In the genomic region with DNA sequence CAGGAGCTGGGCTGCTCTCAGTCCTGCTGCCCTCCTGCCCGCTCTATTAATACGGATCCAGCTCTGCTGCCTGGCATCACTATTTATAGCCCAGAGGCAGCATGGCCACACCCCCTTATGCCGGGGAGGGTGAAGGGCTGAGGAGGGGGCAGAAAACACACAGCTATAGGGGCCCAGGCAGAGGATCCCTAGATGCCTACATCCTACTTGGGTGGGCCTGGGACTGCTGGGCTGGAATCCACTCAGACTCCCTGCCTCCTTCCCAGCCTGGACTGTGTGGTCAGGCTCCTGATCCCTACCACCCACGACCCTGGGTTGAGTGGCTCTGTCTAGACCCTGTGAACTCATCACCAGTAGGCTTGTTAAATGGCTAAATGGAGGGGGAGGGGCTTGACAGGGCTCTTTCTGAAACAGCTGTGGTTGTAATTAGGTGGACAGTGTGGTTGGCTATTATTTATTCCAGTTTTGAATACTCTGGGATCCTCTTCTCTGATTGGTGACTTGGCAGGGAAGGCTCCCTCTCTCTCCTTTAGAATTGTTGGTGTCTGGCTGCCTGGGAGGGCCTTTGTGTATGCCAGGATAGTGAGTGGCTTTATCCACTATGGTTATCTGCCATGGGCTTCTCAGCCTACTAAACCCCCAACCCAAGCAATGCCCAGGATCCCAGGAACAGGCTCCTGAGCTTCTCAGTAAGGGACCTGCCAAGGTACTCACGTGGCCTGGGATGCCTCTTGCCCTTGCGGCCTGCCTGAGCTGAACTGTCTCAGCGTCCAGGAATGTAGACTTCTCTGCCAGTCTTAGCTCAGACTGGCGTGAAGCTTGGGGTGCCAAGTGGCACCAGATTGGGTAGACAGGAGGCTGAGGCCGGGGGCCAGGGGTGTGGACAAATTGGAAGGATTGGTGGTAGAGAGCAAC, we compare ENCODE assay signal across 8 cellular contexts. TPM values are rescaled to one million over a fixed set of nuclear protein-coding genes. Genes with fewer than 3 reads are reported as not detected.
DNase-seq lines count a peak whose midpoint lies in the region; ATAC-seq and TF ChIP-seq lines count a peak whose summit lies in the region.

No MANE protein-coding gene starts in this region.

- in situ Hi-C loops in IMR-90 (cut with MboI; ENCODE audit: low sequenced_read_pairs) = no loop called here

- peaks cover 4% of the 10 kb centered on the region for H3K36me3 ChIP-seq in A673 (ENCODE audit: insufficient read depth, low read length, poor library complexity, severe bottlenecking)
- peaks cover 33% of the 10 kb centered on the region for H3K36me3 ChIP-seq in IMR-90 (ENCODE audit: control insufficient read depth, insufficient read depth, low read length)
- H3K36me3 ChIP-seq in left ventricle myocardium inferior = peaks cover 42% of the 10 kb centered on the region
- peaks cover 39% of the 10 kb centered on the region for H3K36me3 ChIP-seq in skeletal muscle satellite cell (ENCODE audit: insufficient read depth, low read length)

- H4K91ac ChIP-seq in IMR-90 (ENCODE audit: insufficient read depth, low read depth, low read length) = peak overlapping the region; percentile 47

- peak overlapping the region; percentile 99 for H3K9ac ChIP-seq in IMR-90 (ENCODE audit: low read depth, low read length)
- peak overlapping the region; percentile 93 for H3K9ac ChIP-seq in skeletal muscle satellite cell (ENCODE audit: low read depth, low read length)

- peak overlapping the region; percentile 74; the same call in 1 of the 2 replicates for H3K56ac ChIP-seq in IMR-90 (ENCODE audit: extremely low read depth, insufficient read depth, low read length)

- POLR2A ChIA-PET in A673 (lab: Charles Lee; ENCODE audit: low non-redundant PET) = interaction anchor here (0.6 kb wide), 1 partner anchor 17 kb away, joined by 3 read pairs; no protein-coding TSS in a partner anchor
- POLR2A ChIA-PET in IMR-90 (lab: Charles Lee; ENCODE audit: unreplicated experiment) = interaction anchor here (0.5 to 1.3 kb wide), 4 partner anchors 11 to 777 kb away, joined by 3 to 5 read pairs (median 4); partner anchors contain the start of gene PHLDB1

- H3K4me3 ChIP-seq in A673 (ENCODE audit: low read depth, low read length, poor library complexity, severe bottlenecking) = peak overlapping the region; percentile 66
- peak overlapping the region; percentile 87 for H3K4me3 ChIP-seq in IMR-90 (ENCODE audit: insufficient read depth, low read depth, low read length)
- peak overlapping the region; percentile 72 for H3K4me3 ChIP-seq in left ventricle myocardium inferior
- peak overlapping the region; percentile 84 for H3K4me3 ChIP-seq in skeletal muscle satellite cell (ENCODE audit: low read length)

- peaks cover 57% of the 10 kb centered on the region for H4K20me1 ChIP-seq in IMR-90 (ENCODE audit: insufficient read depth, low read length)

- ATAC-seq in IMR-90 (ENCODE audit: low read depth) = peak; percentile 2
- no peak for ATAC-seq in HG02973 (IDR thresholded peaks at IDR 0.05; ENCODE audit: unreplicated experiment)
- no peak for ATAC-seq in GM21529 (IDR thresholded peaks at IDR 0.05; ENCODE audit: unreplicated experiment)

- H3K79me1 ChIP-seq in IMR-90 (ENCODE audit: low read depth in 1 of 2, low read length in 2 of 2) = peaks cover 21 to 71% of the 10 kb centered on the region in 2 experiments; a peak in 3 of 4 replicates

- H4K8ac ChIP-seq in IMR-90 (ENCODE audit: low read depth in 2 of 2, low read length in 2 of 2) = peak overlapping the region; percentile 39 to 67; a peak in 2 of 4 replicates

- CTCF ChIA-PET in A673 (lab: Charles Lee) (no interaction called here), IMR-90 (lab: Yijun Ruan, JAX) (interaction anchor here (0.5 to 2.0 kb wide), 2 partner anchors 11 to 1004 kb away, joined by 3 to 9 read pairs; no protein-coding TSS in a partner anchor)

- peak overlapping the region; percentile 94; the same call in 1 of the 2 replicates for H3K23ac ChIP-seq in IMR-90 (ENCODE audit: low read depth, low read length)

- no peaks in the 10 kb centered on the region for H3K36me3 Mint-ChIP-seq in activated T-cell treated with anti-CD3 and anti-CD28 coated beads, Interleukin-2, amount 50 U/mL, for 24 hours (ENCODE audit: low read depth)

- dilution Hi-C loops in IMR-90 (cut with HindIII; ENCODE audit: low sequenced_read_pairs, unreplicated experiment) = no loop called here

- BruUV-seq in A673 (replicated peaks; lab: Mats Ljungman, UMichigan) (no TSS peak), IMR-90 (replicated peaks; lab: Mats Ljungman, UMichigan) (no TSS peak)

- TF ChIP-seq CTCF in A673 (conservative IDR thresholded peaks at IDR 0.05; ENCODE audit: low read depth, low read length) (no peak), IMR-90 (conservative IDR thresholded peaks at IDR 0.05; ENCODE audit: low read depth, low read length) (no peak), VCaP (conservative IDR thresholded peaks at IDR 0.05) (no peak), left ventricle myocardium inferior (IDR thresholded peaks at IDR 0.05; ENCODE audit: borderline replicate concordance) (no peak)

- H2AFZ ChIP-seq in IMR-90 (replicated peaks; ENCODE audit: low read length, poor library complexity) = peak overlapping the region; percentile 37

- intact Hi-C loops in A673 (cut with micrococcal nuclease; ENCODE audit: unreplicated experiment) (no loop called here), IMR-90 (cut with micrococcal nuclease) (no loop called here), left ventricle myocardium inferior (cut with micrococcal nuclease) (no loop called here)

- H3K14ac ChIP-seq in IMR-90 (replicated peaks; ENCODE audit: low read depth, low read length) = peak overlapping the region; percentile 77

- H3K27me3 Mint-ChIP-seq in activated T-cell treated with anti-CD3 and anti-CD28 coated beads, Interleukin-2, amount 50 U/mL, for 24 hours = peaks cover 23% of the 10 kb centered on the region

- DNase-seq in A673 (ENCODE audit: low spot score) = peak; percentile 83
- DNase-seq in IMR-90 = peak; percentile 69
- peak; percentile 62 for DNase-seq in left ventricle myocardium inferior
- DNase-seq in activated T-cell treated with anti-CD3 and anti-CD28 coated beads, Interleukin-2, amount 50 U/mL, for 24 hours = no peak

- TF ChIP-seq RAD21 in IMR-90 (IDR thresholded peaks at IDR 0.05; ENCODE audit: low read length) = no peak

- H3K4me3 Mint-ChIP-seq in activated T-cell treated with anti-CD3 and anti-CD28 coated beads, Interleukin-2, amount 50 U/mL, for 24 hours = no peak overlapping the region

- H3K27ac Mint-ChIP-seq in activated T-cell treated with anti-CD3 and anti-CD28 coated beads, Interleukin-2, amount 50 U/mL, for 24 hours = no peak overlapping the region

- peak overlapping the region; percentile 87 for H2AK9ac ChIP-seq in IMR-90 (replicated peaks; ENCODE audit: low read depth, low read length, poor library complexity)

- H3K18ac ChIP-seq in IMR-90 (ENCODE audit: low read depth, low read length) = peak overlapping the region; percentile 24

- peak overlapping the region; percentile 24; the same call in 1 of the 3 replicates for H2BK15ac ChIP-seq in IMR-90 (ENCODE audit: low read depth, low read length)

- H2BK120ac ChIP-seq in IMR-90 (ENCODE audit: low read depth, low read length) = peak overlapping the region; percentile 30

- peak overlapping the region; percentile 35; the same call in 1 of the 2 replicates for H2BK20ac ChIP-seq in IMR-90 (ENCODE audit: low read depth, low read length)

- peak overlapping the region; percentile 79 for H3K4ac ChIP-seq in IMR-90 (ENCODE audit: low read depth, low read length)

- peak overlapping the region; percentile 99 for H3K4me2 ChIP-seq in IMR-90 (ENCODE audit: low read depth, low read length)
- H3K4me2 ChIP-seq in skeletal muscle satellite cell (ENCODE audit: low read length) = peak overlapping the region; percentile 94

- peak overlapping the region; percentile 39 for H3K27ac ChIP-seq in A673 (ENCODE audit: low read depth, low read length, poor library complexity, severe bottlenecking)
- peak overlapping the region; percentile 95 for H3K27ac ChIP-seq in IMR-90 (ENCODE audit: insufficient read depth, low read length)
- H3K27ac ChIP-seq in VCaP = 0 out of 2 replicates have a peak overlapping the region, but pooled peaks have one; percentile 78
- peak overlapping the region; percentile 91 for H3K27ac ChIP-seq in left ventricle myocardium inferior (replicated peaks)

- peak; percentile 95 for TF ChIP-seq POLR2A in IMR-90 (IDR thresholded peaks at IDR 0.05; ENCODE audit: low read depth, low read length)

- peak overlapping the region; percentile 99 for H2AK5ac ChIP-seq in IMR-90 (ENCODE audit: low read depth, low read length)

- H3K4me1 Mint-ChIP-seq in activated T-cell treated with anti-CD3 and anti-CD28 coated beads, Interleukin-2, amount 50 U/mL, for 24 hours (ENCODE audit: low read depth) = peaks cover 10% of the 10 kb centered on the region

- no peaks in the 10 kb centered on the region for H3K9me3 Mint-ChIP-seq in activated T-cell treated with anti-CD3 and anti-CD28 coated beads, Interleukin-2, amount 50 U/mL, for 24 hours

- peak overlapping the region; percentile 91 for H2BK5ac ChIP-seq in IMR-90 (ENCODE audit: low read depth, low read length, poor library complexity, severe bottlenecking)

- H3K9me1 ChIP-seq in IMR-90 (ENCODE audit: insufficient read depth, low read length) = peaks cover 21% of the 10 kb centered on the region

- no peaks in the 10 kb centered on the region for H3K9me3 ChIP-seq in A673 (ENCODE audit: low read depth, low read length, poor library complexity, severe bottlenecking)
- H3K9me3 ChIP-seq in IMR-90 (ENCODE audit: control insufficient read depth, insufficient read depth, low read length) = no peaks in the 10 kb centered on the region
- no peaks in the 10 kb centered on the region for H3K9me3 ChIP-seq in left ventricle myocardium inferior (replicated peaks)
- H3K9me3 ChIP-seq in skeletal muscle satellite cell (replicated peaks; ENCODE audit: low read length) = no peaks in the 10 kb centered on the region

- H3K27me3 ChIP-seq in A673 (replicated peaks; ENCODE audit: insufficient read depth, low read depth, low read length, poor library complexity) (no peaks in the 10 kb centered on the region), IMR-90 (ENCODE audit: control insufficient read depth, insufficient read depth, low read length) (no peaks in the 10 kb centered on the region), left ventricle myocardium inferior (ENCODE audit: low read depth) (no peaks in the 10 kb centered on the region), skeletal muscle satellite cell (ENCODE audit: control insufficient read depth, insufficient read depth, low read length) (no peaks in the 10 kb centered on the region)

- 33% methylated on average over 3 of the region's 9 CpGs; no CpG with 5 or more reads in 1 of the 2 experiments for WGBS in IMR-90 (ENCODE audit: extremely low coverage in 2 of 2, insufficient read length in 1 of 2), 2 experiments

- no peak overlapping the region for H4K5ac ChIP-seq in IMR-90 (ENCODE audit: low read depth, low read length)

- H3K4me1 ChIP-seq in A673 (ENCODE audit: insufficient read depth, low read length, poor library complexity, severe bottlenecking) (peaks cover 54% of the 10 kb centered on the region), IMR-90 (ENCODE audit: control insufficient read depth, insufficient read depth, low read length) (peaks cover 38% of the 10 kb centered on the region), left ventricle myocardium inferior (peaks cover 98% of the 10 kb centered on the region), skeletal muscle satellite cell (ENCODE audit: control insufficient read depth, insufficient read depth, low read length) (peaks cover 70% of the 10 kb centered on the region)

RNA-seq across cellular contexts. Expression of gene PHLDB1, which starts 15.2 kb away (rescaled TPM):
- total RNA-seq in A673 (2021) (48.7 and 58.7 TPM in 2 replicates), IMR-90 (2012; rRNA removed) (40.0 and 41.7 TPM in 2 replicates), left ventricle myocardium inferior (102 TPM)
- polyA plus RNA-seq in IMR-90 (2012; rRNA removed) = 90.4 and 96.4 TPM in 2 replicates
- polyA plus RNA-seq in IMR-90 (2012; cell fraction: cytosol; rRNA removed) = 60.4 and 83.0 TPM in 2 replicates
- polyA plus RNA-seq in IMR-90 (2012; cell fraction: nucleus; rRNA removed; ENCODE audit: low replicate concordance) = 350 and 414 TPM in 2 replicates
- total RNA-seq in skeletal muscle satellite cell (2012; rRNA removed) = 107 and 124 TPM in 2 replicates

RNA-seq across cellular contexts. Expression of gene ARCN1, which starts 50.4 kb away (rescaled TPM):
- total RNA-seq in A673 (2021) (217 and 220 TPM in 2 replicates), IMR-90 (2012; rRNA removed) (148 and 176 TPM in 2 replicates), left ventricle myocardium inferior (99.4 TPM)
- 212 and 215 TPM in 2 replicates for polyA plus RNA-seq in IMR-90 (2012; rRNA removed)
- polyA plus RNA-seq in IMR-90 (2012; cell fraction: cytosol; rRNA removed) = 47.6 and 72.9 TPM in 2 replicates
- polyA plus RNA-seq in IMR-90 (2012; cell fraction: nucleus; rRNA removed; ENCODE audit: low replicate concordance) = 17.0 and 104 TPM in 2 replicates
- total RNA-seq in skeletal muscle satellite cell (2012; rRNA removed) = 161 and 162 TPM in 2 replicates

RNA-seq across cellular contexts. Expression of gene TREH, which starts 56.8 kb away (rescaled TPM):
- total RNA-seq in A673 (2021) (not detected in 2 replicates), IMR-90 (2012; rRNA removed) (not detected in 2 replicates), left ventricle myocardium inferior (not detected)
- not detected in 2 replicates for polyA plus RNA-seq in IMR-90 (2012; rRNA removed)
- not detected in 2 replicates for polyA plus RNA-seq in IMR-90 (2012; cell fraction: cytosol; rRNA removed)
- polyA plus RNA-seq in IMR-90 (2012; cell fraction: nucleus; rRNA removed; ENCODE audit: low replicate concordance) = not detected in 2 replicates
- total RNA-seq in skeletal muscle satellite cell (2012; rRNA removed) = not detected in 2 replicates

RNA-seq across cellular contexts. Expression of gene IFT46, which starts 56.9 kb away (rescaled TPM):
- total RNA-seq in A673 (2021) (34.3 and 34.6 TPM in 2 replicates), IMR-90 (2012; rRNA removed) (45.5 and 46.2 TPM in 2 replicates), left ventricle myocardium inferior (26.0 TPM)
- 27.7 and 30.1 TPM in 2 replicates for polyA plus RNA-seq in IMR-90 (2012; rRNA removed)
- polyA plus RNA-seq in IMR-90 (2012; cell fraction: cytosol; rRNA removed) = 11.6 and 13.5 TPM in 2 replicates
- 16.9 and 37.4 TPM in 2 replicates for polyA plus RNA-seq in IMR-90 (2012; cell fraction: nucleus; rRNA removed; ENCODE audit: low replicate concordance)
- 31.2 and 40.6 TPM in 2 replicates for total RNA-seq in skeletal muscle satellite cell (2012; rRNA removed)

Comparison
In these comparisons a context has a peak if more than half of its experiments do, and no peak if none do; other contexts are left out.
1. H3K27ac ChIP-seq: peak in every context shown above with its lines; median percentile 95 in IMR-90; 91 in left ventricle myocardium inferior; 78 in VCaP; 39 in A673.